8 cellular contexts compared by ENCODE assay signal in genomic region chr15:35444557-35445204, GRCh38.
DNase-seq lines count a peak whose midpoint lies in the region; ATAC-seq and TF ChIP-seq lines count a peak whose summit lies in the region.

No MANE protein-coding gene starts in this region.

- no peaks in the 10 kb centered on the region for H3K27me3 ChIP-seq in transverse colon

- intact Hi-C loops in activated CD4-positive, alpha-beta T cell treated with anti-CD3 and anti-CD28 coated beads for 36 hours (cut with DNase I, micrococcal nuclease), result loop anchor here (1.0 to 2.0 kb wide), 3 partner anchors 155 to 366 kb away; no protein-coding TSS in a partner anchor
- intact Hi-C loops in transverse colon (cut with DNase I; ENCODE audit: low total_unique reads), result loop anchor here (5.0 to 10.0 kb wide), 2 partner anchors 147 to 370 kb away; no protein-coding TSS in a partner anchor

- no peak for TF ChIP-seq POLR2A in transverse colon (IDR thresholded peaks at IDR 0.05)

- POLR2A ChIA-PET in activated CD4-positive, alpha-beta T cell treated with anti-CD3 and anti-CD28 coated beads for 36 hours (lab: Charles Lee), result no interaction called here
- POLR2A ChIA-PET in activated CD4-positive, alpha-beta memory T cell treated with anti-CD3 and anti-CD28 coated beads, Interleukin-2, amount 10 ng/mL, durations not matched to agents 7 days and 5 days (lab: Charles Lee), result interaction anchor here (0.8 to 0.9 kb wide), 2 partner anchors 369 to 457 kb away, joined by 3 to 4 read pairs; partner anchors contain the start of gene ZNF770

- no peak overlapping the region for H3K4me3 Mint-ChIP-seq in activated CD4-positive, alpha-beta T cell treated with anti-CD3 and anti-CD28 coated beads for 36 hours
- no peak overlapping the region for H3K4me3 Mint-ChIP-seq in activated CD4-positive, alpha-beta memory T cell treated with anti-CD3 and anti-CD28 coated beads, Interleukin-2, amount 10 ng/mL, durations not matched to agents 7 days and 5 days

- H3K27ac Mint-ChIP-seq in activated CD4-positive, alpha-beta T cell treated with anti-CD3 and anti-CD28 coated beads for 36 hours, result no peak overlapping the region
- H3K27ac Mint-ChIP-seq in activated CD4-positive, alpha-beta memory T cell treated with anti-CD3 and anti-CD28 coated beads, Interleukin-2, amount 10 ng/mL, durations not matched to agents 7 days and 5 days, result no peak overlapping the region

- no peaks in the 10 kb centered on the region for H3K27me3 Mint-ChIP-seq in activated CD4-positive, alpha-beta T cell treated with anti-CD3 and anti-CD28 coated beads for 36 hours
- no peaks in the 10 kb centered on the region for H3K27me3 Mint-ChIP-seq in activated CD4-positive, alpha-beta memory T cell treated with anti-CD3 and anti-CD28 coated beads, Interleukin-2, amount 10 ng/mL, durations not matched to agents 7 days and 5 days

- peak; percentile 6 for DNase-seq in activated CD4-positive, alpha-beta T cell treated with anti-CD3 and anti-CD28 coated beads for 36 hours
- no peak for DNase-seq in activated CD4-positive, alpha-beta T cell treated with anti-CD3 and anti-CD28 coated beads for 1 hour
- peak; percentile 52 for DNase-seq in iPS-NIHi7 (ENCODE audit: extremely low spot score)
- DNase-seq in transverse colon, result no peak
- no peak for DNase-seq in activated CD4-positive, alpha-beta memory T cell treated with anti-CD3 and anti-CD28 coated beads, Interleukin-2, amount 10 ng/mL, durations not matched to agents 7 days and 5 days
- DNase-seq in activated naive CD4-positive, alpha-beta T cell treated with Interleukin-2 at 50 U/mL for 16 hours, result no peak

- H3K4me3 ChIP-seq in WI38 (ENCODE audit: low read depth, low read length) (no peak overlapping the region), transverse colon (no peak overlapping the region)

- H3K27ac ChIP-seq in transverse colon, result no peak overlapping the region

- ATAC-seq in activated CD4-positive, alpha-beta T cell treated with anti-CD3 and anti-CD28 coated beads for 36 hours, result no peak

- WGBS in transverse colon (ENCODE audit: low coverage in 1 of 2), 2 donors, result 18% methylated on average over 1 of the region's 1 CpG; no CpG with 5 or more reads in 1 of the 2 donors

- CTCF ChIA-PET in activated CD4-positive, alpha-beta T cell treated with anti-CD3 and anti-CD28 coated beads for 36 hours (lab: Charles Lee), result interaction anchor here (0.6 to 4.5 kb wide), 29 partner anchors 11 to 1096 kb away, joined by 3 to 64 read pairs (median 4); no protein-coding TSS in a partner anchor
- CTCF ChIA-PET in activated CD4-positive, alpha-beta memory T cell treated with anti-CD3 and anti-CD28 coated beads, Interleukin-2, amount 10 ng/mL, durations not matched to agents 7 days and 5 days (lab: Charles Lee), result interaction anchor here (0.6 to 5.7 kb wide), 18 partner anchors 10 to 1509 kb away, joined by 3 to 56 read pairs (median 4); no protein-coding TSS in a partner anchor

- peaks cover 0 to 5% (median 0%) of the 10 kb centered on the region in 4 donors for H3K4me1 ChIP-seq in transverse colon

- H3K36me3 Mint-ChIP-seq in activated CD4-positive, alpha-beta T cell treated with anti-CD3 and anti-CD28 coated beads for 36 hours (ENCODE audit: low read depth), result peaks cover 6% of the 10 kb centered on the region
- H3K36me3 Mint-ChIP-seq in activated CD4-positive, alpha-beta memory T cell treated with anti-CD3 and anti-CD28 coated beads, Interleukin-2, amount 10 ng/mL, durations not matched to agents 7 days and 5 days (ENCODE audit: low read depth), result no peaks in the 10 kb centered on the region

- H3K9me3 Mint-ChIP-seq in activated CD4-positive, alpha-beta T cell treated with anti-CD3 and anti-CD28 coated beads for 36 hours (ENCODE audit: low read depth), result no peaks in the 10 kb centered on the region
- H3K9me3 Mint-ChIP-seq in activated CD4-positive, alpha-beta memory T cell treated with anti-CD3 and anti-CD28 coated beads, Interleukin-2, amount 10 ng/mL, durations not matched to agents 7 days and 5 days, result no peaks in the 10 kb centered on the region

- TF ChIP-seq EP300 in transverse colon (IDR thresholded peaks at IDR 0.05; ENCODE audit: low read depth), result no peak

- H3K9me3 ChIP-seq in transverse colon, result no peaks in the 10 kb centered on the region

- peak; percentile 90 for TF ChIP-seq CTCF in LNCAP (IDR thresholded peaks at IDR 0.05)
- TF ChIP-seq CTCF in WI38 (IDR thresholded peaks at IDR 0.05; ENCODE audit: low read depth, low read length), result peak; percentile 60
- peak; percentile 72 to 82 (median 75) for TF ChIP-seq CTCF in transverse colon (IDR thresholded peaks at IDR 0.05)

- in situ Hi-C loops in transverse colon (cut with MboI; ENCODE audit: low pct_ligation_motif_present in 1 of 4, low pct_unique_long_range_greater_than_20kb in 1 of 4, low sequenced_read_pairs in 3 of 4), result loop anchor here (10.0 to 25.0 kb wide), 4 partner anchors 157 to 370 kb away; partner anchors contain the start of gene NANOGP8 (in 2 of the 4)

- no peaks in the 10 kb centered on the region for H3K4me1 Mint-ChIP-seq in activated CD4-positive, alpha-beta T cell treated with anti-CD3 and anti-CD28 coated beads for 36 hours
- no peaks in the 10 kb centered on the region for H3K4me1 Mint-ChIP-seq in activated CD4-positive, alpha-beta memory T cell treated with anti-CD3 and anti-CD28 coated beads, Interleukin-2, amount 10 ng/mL, durations not matched to agents 7 days and 5 days

- no peaks in the 10 kb centered on the region for H3K36me3 ChIP-seq in transverse colon

Comparison
In these comparisons a context has a peak if more than half of its experiments do, and no peak if none do; other contexts are left out.
1. DNase-seq: peak in activated CD4-positive, alpha-beta T cell treated with anti-CD3 and anti-CD28 coated beads for 36 hours (single experiment) and iPS-NIHi7 (single experiment); none in activated CD4-positive, alpha-beta T cell treated with anti-CD3 and anti-CD28 coated beads for 1 hour (single experiment), transverse colon (single experiment), activated CD4-positive, alpha-beta memory T cell treated with anti-CD3 and anti-CD28 coated beads, Interleukin-2, amount 10 ng/mL, durations not matched to agents 7 days and 5 days (single experiment) and activated naive CD4-positive, alpha-beta T cell treated with Interleukin-2 at 50 U/mL for 16 hours (single experiment).
2. Peak in every context shown above with its lines, with median percentiles within 50 percentile points of each other: CTCF ChIP-seq.